Comparison of ENCODE assay signal across 8 cellular contexts in genomic region chr6:25070547-25071366, GRCh38.
DNase-seq lines count a peak whose midpoint lies in the region; ATAC-seq and TF ChIP-seq lines count a peak whose summit lies in the region.

No MANE protein-coding gene starts in this region.

- intact Hi-C loops in dorsolateral prefrontal cortex (cut with DNase I): loop anchor here (2.0 to 5.0 kb wide), 2 partner anchors 213 to 214 kb away; no protein-coding TSS in a partner anchor

- ATAC-seq in GM19351 (IDR thresholded peaks at IDR 0.05; ENCODE audit: unreplicated experiment) (peak; percentile 84), HG03521 (IDR thresholded peaks at IDR 0.05; ENCODE audit: unreplicated experiment) (peak; percentile 74), lung (ENCODE audit: insufficient read depth, low FRiP score) (peak; percentile 89)

- H4K20me1 ChIP-seq in BLaER1 treated with 17β-estradiol and CSF1 and Interleukin-3, amounts not matched to agents 10 nM and 100 nM: no peaks in the 10 kb centered on the region

- H3K27me3 ChIP-seq in BLaER1 treated with 17β-estradiol and CSF1 and Interleukin-3, amounts not matched to agents 10 nM and 100 nM: no peaks in the 10 kb centered on the region
- peaks cover 0 to 28% (median 0%) of the 10 kb centered on the region in 45 donors for H3K27me3 ChIP-seq in dorsolateral prefrontal cortex
- H3K27me3 ChIP-seq in lung (ENCODE audit: control insufficient read depth, insufficient read depth): no peaks in the 10 kb centered on the region

- 44 to 48% methylated on average over 13 of the region's 13 CpGs for WGBS in lung, 2 donors

- H3K9me3 ChIP-seq in BLaER1 treated with 17β-estradiol and CSF1 and Interleukin-3, amounts not matched to agents 10 nM and 100 nM (replicated peaks in 1 of 11): peaks cover 0 to 13% (median 6%) of the 10 kb centered on the region in 11 experiments; a peak in 6 of 22 replicates
- peaks cover 0 to 2% of the 10 kb centered on the region in 2 donors for H3K9me3 ChIP-seq in lung (ENCODE audit: control insufficient read depth in 2 of 2, insufficient read depth in 1 of 2, low read length in 1 of 2)

- H3K9ac ChIP-seq in BLaER1 treated with 17β-estradiol and CSF1 and Interleukin-3, amounts not matched to agents 10 nM and 100 nM: peak overlapping the region; percentile 65 to 76 (median 74)

- no peaks in the 10 kb centered on the region for H3K36me3 ChIP-seq in BLaER1 treated with 17β-estradiol and CSF1 and Interleukin-3, amounts not matched to agents 10 nM and 100 nM
- no peaks in the 10 kb centered on the region for H3K36me3 ChIP-seq in lung (ENCODE audit: control insufficient read depth in 2 of 2, insufficient read depth in 2 of 2, low read length in 2 of 2)

- H3K27ac ChIP-seq in BLaER1 treated with 17β-estradiol and CSF1 and Interleukin-3, amounts not matched to agents 10 nM and 100 nM: peak overlapping the region in 10 of 11 experiments; percentile 61 to 82 (median 72); a peak in 20 of 22 replicates
- H3K27ac ChIP-seq in dorsolateral prefrontal cortex: no peak overlapping the region
- no peak overlapping the region for H3K27ac ChIP-seq in lung (ENCODE audit: low read depth in 1 of 2, low read length in 1 of 2)

- DNase-seq in NCI-H774 (lab: John Stamatoyannopoulos, UW) (peak; percentile 68), dorsolateral prefrontal cortex (peak; percentile 42 to 89 (median 73)), lung (ENCODE audit: low spot score) (peak; percentile 75)
- DNase-seq in activated CD4-positive, alpha-beta T cell treated with anti-CD3 and anti-CD28 coated beads, Interleukin-2, amount 50 U/mL, for 24 hours (ENCODE audit: low read depth in 1 of 2, low spot score in 1 of 2): peak; percentile 51 to 81
- DNase-seq in stimulated activated CD8-positive, alpha-beta memory T cell treated with anti-CD3 and anti-CD28 coated beads, Interleukin-15, amount 100 ng/mL, for 24 hours (ENCODE audit: low read depth): peak; percentile 38

- H3K4me3 ChIP-seq in BLaER1 treated with 17β-estradiol and CSF1 and Interleukin-3, amounts not matched to agents 10 nM and 100 nM: peak overlapping the region in 5 of 10 experiments; percentile 30 to 49 (median 41); a peak in 8 of 20 replicates
- peak overlapping the region in 6 of 59 donors; percentile 4 to 33 (median 26) for H3K4me3 ChIP-seq in dorsolateral prefrontal cortex
- H3K4me3 ChIP-seq in lung: no peak overlapping the region

- H3K4me2 ChIP-seq in BLaER1 treated with 17β-estradiol and CSF1 and Interleukin-3, amounts not matched to agents 10 nM and 100 nM: peak overlapping the region; percentile 49 to 83 (median 67); a peak in 21 of 22 replicates

- TF ChIP-seq CTCF in dorsolateral prefrontal cortex (IDR thresholded peaks at IDR 0.05 in 54 of 56, conservative IDR thresholded peaks at IDR 0.05 in 2 of 56; ENCODE audit: low read depth in 1 of 56, partially characterized antibody in 56 of 56) (peak; percentile 74 to 99 (median 95)), lung (IDR thresholded peaks at IDR 0.05; ENCODE audit: control extremely low read depth, extremely low read depth) (peak; percentile 86)

- peaks cover 0 to 7% (median 2%) of the 10 kb centered on the region in 10 experiments; a peak in 12 of 20 replicates for H3K4me1 ChIP-seq in BLaER1 treated with 17β-estradiol and CSF1 and Interleukin-3, amounts not matched to agents 10 nM and 100 nM
- no peaks in the 10 kb centered on the region for H3K4me1 ChIP-seq in lung (ENCODE audit: control insufficient read depth in 2 of 2, insufficient read depth in 2 of 2, low read length in 2 of 2)

Comparison
In these comparisons a context has a peak if more than half of its experiments do, and no peak if none do; other contexts are left out.
1. H3K27ac ChIP-seq: peak in BLaER1 treated with 17β-estradiol and CSF1 and Interleukin-3, amounts not matched to agents 10 nM and 100 nM (10 of 11); none in dorsolateral prefrontal cortex (0 of 59) and lung (0 of 2).
2. Peak in every context shown above with its lines, with median percentiles within 50 percentile points of each other: ATAC-seq and DNase-seq.